ENCODE assay signal across 8 cellular contexts in genomic region chr10:11874568-11875182, GRCh38.
DNase-seq lines count a peak whose midpoint lies in the region; ATAC-seq and TF ChIP-seq lines count a peak whose summit lies in the region.

No MANE protein-coding gene starts in this region.

- in situ Hi-C loops in GM13976 (cut with MboI; ENCODE audit: low sequenced_read_pairs, unreplicated experiment), result no loop called here

- DNase-seq in GM13976 (ENCODE audit: low spot score) (peak; percentile 78), NCI-H345 treated with DMSO at 0.1 percent for 48 hours (lab: John Stamatoyannopoulos, UW; ENCODE audit: unreplicated experiment) (peak; percentile 20), amniotic epithelial cell (ENCODE audit: low read depth) (peak; percentile 95), iPS-NIHi7 (ENCODE audit: extremely low spot score) (peak; percentile 85)
- peak; percentile 10 to 23 for DNase-seq in stimulated activated CD4-positive, alpha-beta T cell treated with anti-CD3 and anti-CD28 coated beads, Interleukin-2, amount 100 ng/mL, for 48 hours

- TF ChIP-seq CTCF in GM13976 (IDR thresholded peaks at IDR 0.05; ENCODE audit: borderline replicate concordance, control extremely low read depth, extremely low read depth, insufficient read depth, missing control alignments), result no peak

- ATAC-seq in HG03108 (IDR thresholded peaks at IDR 0.05; ENCODE audit: unreplicated experiment) (no peak), HG03025 (IDR thresholded peaks at IDR 0.05; ENCODE audit: low FRiP score, unreplicated experiment) (no peak), GM21515 (IDR thresholded peaks at IDR 0.05; ENCODE audit: unreplicated experiment) (no peak)

Comparison
In these comparisons a context has a peak if more than half of its experiments do, and no peak if none do; other contexts are left out.
1. DNase-seq: peak in every context shown above with its lines; median percentile 95 in amniotic epithelial cell; 85 in iPS-NIHi7; 78 in GM13976; 20 in NCI-H345 treated with DMSO at 0.1 percent for 48 hours; 16 in stimulated activated CD4-positive, alpha-beta T cell treated with anti-CD3 and anti-CD28 coated beads, Interleukin-2, amount 100 ng/mL, for 48 hours.